ENCODE assay signal across 22 cellular contexts in the genomic region with DNA sequence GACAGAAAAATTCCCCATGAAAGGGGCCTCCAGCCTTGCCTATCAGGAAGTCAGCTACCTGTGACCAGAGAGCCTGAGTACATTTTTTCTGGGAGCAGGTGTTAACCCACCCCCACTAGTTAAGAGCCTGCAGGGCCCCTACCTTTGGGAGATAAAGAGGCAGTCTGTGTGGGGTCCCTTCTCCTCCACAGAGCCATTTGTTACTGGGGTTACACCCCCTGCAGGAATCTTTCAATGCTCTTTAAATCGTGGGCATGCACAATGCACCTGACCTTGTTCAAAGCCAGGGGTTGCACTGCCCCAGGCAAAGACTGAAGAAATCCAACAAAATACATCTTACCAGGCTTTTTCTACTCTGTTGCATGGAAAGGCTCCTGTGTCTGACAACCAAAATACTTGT. TPM values are rescaled to one million over a fixed set of nuclear protein-coding genes. Genes with fewer than 3 reads are reported as not detected.
"Had no signal": no experiment of that assay in that cellular context is flagged by ENCODE, and none has a peak within 500 bp of the region (broad histone marks: within the 10 kb centered on the region; RNA-seq: fewer than 3 reads in every experiment).

No MANE protein-coding gene starts in this region.

- H3K4me3 ChIP-seq: adrenal gland, cardiac muscle cell, dorsolateral prefrontal cortex, gastroesophageal sphincter, lower lobe of right lung, pancreas, thyroid gland, uterus had no signal

- ATAC-seq: activated CD8-positive, alpha-beta T cell treated with anti-CD3 and anti-CD28 coated beads, Interleukin-2, amount 10 ng/mL, durations not matched to agents 7 days and 5 days; gastroesophageal sphincter; left cardiac atrium; lower lobe of right lung; pancreas; stimulated activated effector memory CD8-positive, alpha-beta T cell treated with anti-CD3 and anti-CD28 coated beads, Interleukin-12 subunit alpha, Interleukin-12 subunit beta, amount 100 ng/mL, for 72 hours had no signal

- H3K9me3 ChIP-seq: adrenal gland, gastroesophageal sphincter, lower lobe of right lung, pancreas, thyroid gland, uterus had no signal

- H3K4me1 ChIP-seq: adrenal gland, lower lobe of right lung, pancreas, uterus had no signal

- H3K36me3 Mint-ChIP-seq: activated naive CD4-positive, alpha-beta T cell treated with anti-CD3 and anti-CD28 coated beads, Interleukin-2, amount 50 U/mL, for 24 hours; stimulated activated effector memory CD8-positive, alpha-beta T cell treated with anti-CD3 and anti-CD28 coated beads, Interleukin-12 subunit alpha, Interleukin-12 subunit beta, amount 100 ng/mL, for 72 hours had no signal

- DNase-seq: activated CD4-positive, alpha-beta T cell treated with anti-CD3 and anti-CD28 coated beads, Interleukin-2, amount 10 ng/mL, durations not matched to agents 24 days and 14 days; activated CD4-positive, CD25-positive, alpha-beta regulatory T cell; activated CD8-positive, alpha-beta memory T cell treated with anti-CD3 and anti-CD28 coated beads, Interleukin-2, amount 50 U/mL, for 4 hours; activated CD8-positive, alpha-beta T cell treated with anti-CD3 and anti-CD28 coated beads, Interleukin-2, amount 10 ng/mL, durations not matched to agents 7 days and 5 days; activated effector memory CD4-positive, alpha-beta T cell treated with anti-CD3 and anti-CD28 coated beads, Interleukin-2, amount 50 U/mL, for 16 hours; activated T-cell treated with anti-CD3 and anti-CD28 coated beads, Interleukin-2, amount 50 U/mL, for 48 hours; adrenal gland; dorsolateral prefrontal cortex; hippocampal formation; left cardiac atrium; lower lobe of right lung; midbrain; pancreas; stimulated activated CD4-positive, alpha-beta T cell treated with anti-CD3 and anti-CD28 coated beads, Interleukin-12 subunit alpha, Interleukin-12 subunit beta, amount 100 ng/mL, for 4 hours; stimulated activated CD4-positive, alpha-beta T cell treated with anti-CD3 and anti-CD28 coated beads, Interleukin-2, amount 100 ng/mL, for 24 hours; thyroid gland; uterus had no signal

- H3K9me3 Mint-ChIP-seq: activated CD4-positive, alpha-beta T cell treated with anti-CD3 and anti-CD28 coated beads, Interleukin-2, amount 10 ng/mL, durations not matched to agents 24 days and 14 days; activated naive CD4-positive, alpha-beta T cell treated with anti-CD3 and anti-CD28 coated beads, Interleukin-2, amount 50 U/mL, for 24 hours; stimulated activated effector memory CD8-positive, alpha-beta T cell treated with anti-CD3 and anti-CD28 coated beads, Interleukin-12 subunit alpha, Interleukin-12 subunit beta, amount 100 ng/mL, for 72 hours had no signal

- H3K27ac ChIP-seq: adrenal gland, cardiac muscle cell, dorsolateral prefrontal cortex, gastroesophageal sphincter, lower lobe of right lung, pancreas, thyroid gland, uterus had no signal

- H3K4me1 Mint-ChIP-seq: activated CD4-positive, alpha-beta T cell treated with anti-CD3 and anti-CD28 coated beads, Interleukin-2, amount 10 ng/mL, durations not matched to agents 24 days and 14 days had no signal

- H3K27ac Mint-ChIP-seq: activated CD4-positive, alpha-beta T cell treated with anti-CD3 and anti-CD28 coated beads, Interleukin-2, amount 10 ng/mL, durations not matched to agents 24 days and 14 days; activated CD8-positive, alpha-beta T cell treated with anti-CD3 and anti-CD28 coated beads, Interleukin-2, amount 10 ng/mL, durations not matched to agents 7 days and 5 days; activated naive CD4-positive, alpha-beta T cell treated with anti-CD3 and anti-CD28 coated beads, Interleukin-2, amount 50 U/mL, for 24 hours; stimulated activated effector memory CD8-positive, alpha-beta T cell treated with anti-CD3 and anti-CD28 coated beads, Interleukin-12 subunit alpha, Interleukin-12 subunit beta, amount 100 ng/mL, for 72 hours had no signal

- H3K36me3 ChIP-seq: adrenal gland, cardiac muscle cell, gastroesophageal sphincter, lower lobe of right lung, pancreas, thyroid gland, uterus had no signal

- H3K4me3 Mint-ChIP-seq: activated CD4-positive, alpha-beta T cell treated with anti-CD3 and anti-CD28 coated beads, Interleukin-2, amount 10 ng/mL, durations not matched to agents 24 days and 14 days; activated CD8-positive, alpha-beta T cell treated with anti-CD3 and anti-CD28 coated beads, Interleukin-2, amount 10 ng/mL, durations not matched to agents 7 days and 5 days; activated naive CD4-positive, alpha-beta T cell treated with anti-CD3 and anti-CD28 coated beads, Interleukin-2, amount 50 U/mL, for 24 hours; stimulated activated effector memory CD8-positive, alpha-beta T cell treated with anti-CD3 and anti-CD28 coated beads, Interleukin-12 subunit alpha, Interleukin-12 subunit beta, amount 100 ng/mL, for 72 hours had no signal

- H3K27me3 ChIP-seq: cardiac muscle cell, pancreas, thyroid gland, uterus had no signal

RNA-seq across cellular contexts. Expression of gene LYPD6, which starts 15.7 kb away (rescaled TPM):
- total RNA-seq: activated CD4-positive, alpha-beta T cell treated with anti-CD3 and anti-CD28 coated beads, Interleukin-2, amount 10 ng/mL, durations not matched to agents 24 days and 14 days; activated CD8-positive, alpha-beta T cell treated with anti-CD3 and anti-CD28 coated beads, Interleukin-2, amount 10 ng/mL, durations not matched to agents 7 days and 5 days; T-helper 2 cell treated with Interferon-gamma antibody and Interleukin-4, amounts not matched to agents 100 ng/mL and 5 ng/mL, for 36 hours had no signal
